ENCODE assay signal across 8 cellular contexts in genomic region chr7:4712371-4713182, GRCh38. TPM values are rescaled to one million over a fixed set of nuclear protein-coding genes. Genes with fewer than 3 reads are reported as not detected.
DNase-seq lines count a peak whose midpoint lies in the region; ATAC-seq, FAIRE-seq and TF ChIP-seq lines count a peak whose summit lies in the region.

No MANE protein-coding gene starts in this region.

- no peaks in the 10 kb centered on the region for H3K27me3 ChIP-seq in SK-N-SH (ENCODE audit: insufficient read depth)

- FAIRE-seq in GM19239 (lab: Jason Lieb, UNC) = no peak

- peak; percentile 32 for DNase-seq in SK-N-SH
- peak; percentile 86 for DNase-seq in NCI-H748 treated with DMSO at 0.1 percent for 48 hours (lab: John Stamatoyannopoulos, UW)
- peak; percentile 69 to 83 for DNase-seq in foreskin fibroblast
- no peak for DNase-seq in G401 (ENCODE audit: low spot score)
- DNase-seq in GM19239 (ENCODE audit: insufficient read length, low spot score) = no peak
- no peak for DNase-seq in dedifferentiated amniotic fluid mesenchymal stem cell (ENCODE audit: extremely low spot score)

- no peak overlapping the region for H3K4me2 ChIP-seq in SK-N-SH

- no peak overlapping the region for H3K27ac ChIP-seq in SK-N-SH (ENCODE audit: low read depth in 2 of 2, low read length in 1 of 2)

- TF ChIP-seq CTCF in SK-N-SH (IDR thresholded peaks at IDR 0.05) = no peak
- TF ChIP-seq CTCF in foreskin fibroblast (IDR thresholded peaks at IDR 0.05; ENCODE audit: low read depth, low read length) = no peak

- H4K20me1 ChIP-seq in SK-N-SH (ENCODE audit: insufficient read depth) = peaks cover 49% of the 10 kb centered on the region

- H3K4me3 ChIP-seq in SK-N-SH (ENCODE audit: low read depth in 2 of 2, low read length in 1 of 2) = no peak overlapping the region
- H3K4me3 ChIP-seq in foreskin fibroblast (ENCODE audit: low read depth in 1 of 2, low read length in 2 of 2) = peak overlapping the region; percentile 9 to 25

- peaks cover 93% of the 10 kb centered on the region for H3K79me2 ChIP-seq in SK-N-SH (ENCODE audit: insufficient read depth)

- in situ Hi-C loops in G401 (cut with HindIII; ENCODE audit: low sequenced_read_pairs) = no loop called here

- H3K9me2 ChIP-seq in SK-N-SH = no peaks in the 10 kb centered on the region

- no peaks in the 10 kb centered on the region for H3K36me3 ChIP-seq in SK-N-SH (replicated peaks in 1 of 2; ENCODE audit: control insufficient read depth in 1 of 2, insufficient read depth in 2 of 2, low read length in 1 of 2)

- CTCF ChIA-PET in SK-N-SH (lab: Yijun Ruan, JAX) = interaction anchor here (0.6 to 0.9 kb wide), 3 partner anchors 13 to 1517 kb away, joined by 3 read pairs; no protein-coding TSS in a partner anchor

- 85% methylated on average over 22 of the region's 22 CpGs for WGBS in SK-N-SH (ENCODE audit: low lambda C conversion rate)

- TF ChIP-seq EP300 in SK-N-SH (IDR thresholded peaks at IDR 0.05; ENCODE audit: borderline replicate concordance in 1 of 2, low read depth in 1 of 2, low read length in 1 of 2) = no peak

- H3F3A ChIP-seq in SK-N-SH (replicated peaks; ENCODE audit: insufficient read depth) = no peaks in the 10 kb centered on the region

- no peak overlapping the region for H3K9ac ChIP-seq in SK-N-SH

- H3K9me3 ChIP-seq in SK-N-SH = no peaks in the 10 kb centered on the region

- no peak for TF ChIP-seq RAD21 in SK-N-SH (IDR thresholded peaks at IDR 0.05; ENCODE audit: low read length)

- H2AFZ ChIP-seq in SK-N-SH (ENCODE audit: low read depth) = no peak overlapping the region

- H3K4me1 ChIP-seq in SK-N-SH (ENCODE audit: control insufficient read depth in 1 of 2, insufficient read depth in 2 of 2, low read depth in 1 of 2, low read length in 1 of 2) = peaks cover 0 to 2% of the 10 kb centered on the region in 2 experiments; a peak in 1 of 4 replicates

- ATAC-seq in SK-N-SH treated with all-trans-retinoic acid at 6 μM for 48 hours (no peak), HG02798 (IDR thresholded peaks at IDR 0.05; ENCODE audit: poor library complexity, unreplicated experiment) (peak; percentile 50)

- POLR2A ChIA-PET in SK-N-SH (lab: Yijun Ruan, JAX) = interaction anchor here (0.6 to 2.2 kb wide), 2 partner anchors 19 to 71 kb away, joined by 3 to 7 read pairs; no protein-coding TSS in a partner anchor

TF ChIP-seq in SK-N-SH, 30 proteins besides CTCF, POLR2A, EP300 and RAD21:
- no peak for TF ChIP-seq GABPA (IDR thresholded peaks at IDR 0.05; ENCODE audit: low read depth)
- no peak for TF ChIP-seq RFX5 (IDR thresholded peaks at IDR 0.05; ENCODE audit: low read length)
- TF ChIP-seq REST (IDR thresholded peaks at IDR 0.05; ENCODE audit: low read depth, low read length) = no peak
- no peak for TF ChIP-seq FOSL2 (IDR thresholded peaks at IDR 0.05; ENCODE audit: borderline replicate concordance, low read depth)
- TF ChIP-seq RCOR1 (IDR thresholded peaks at IDR 0.05; ENCODE audit: low read length) = no peak
- TF ChIP-seq CHD2 (IDR thresholded peaks at IDR 0.05; ENCODE audit: low read length, partially characterized antibody) = no peak
- TF ChIP-seq POLR2AphosphoS5 (IDR thresholded peaks at IDR 0.05; ENCODE audit: low read depth, low read length) = no peak
- TF ChIP-seq FOXJ3 (CRISPR knock-in tag; IDR thresholded peaks at IDR 0.05) = no peak
- no peak for TF ChIP-seq RXRA (IDR thresholded peaks at IDR 0.05; ENCODE audit: borderline replicate concordance, low read depth)
- no peak for TF ChIP-seq PBX3 (IDR thresholded peaks at IDR 0.05)

TF ChIP-seq in SK-N-SH treated with all-trans-retinoic acid at 6 μM for 48 hours, 23 proteins besides CTCF, POLR2A, EP300 and RAD21:
- TF ChIP-seq BACH2 (CRISPR knock-in tag; IDR thresholded peaks at IDR 0.05; ENCODE audit: borderline replicate concordance) (no peak), ZNF565 (CRISPR knock-in tag; conservative IDR thresholded peaks at IDR 0.05; ENCODE audit: low read depth) (no peak)

RNA-seq across cellular contexts. Expression of gene FOXK1, which starts 30.5 kb away (rescaled TPM):
- 3.0 and 4.7 TPM in 2 replicates for polyA plus RNA-seq in SK-N-SH (2012; rRNA removed)
- polyA plus RNA-seq in SK-N-SH (2012; cell fraction: cytosol; rRNA removed) = 2.1 and 3.0 TPM in 2 replicates
- 11.3 and 15.1 TPM in 2 replicates for polyA plus RNA-seq in SK-N-SH (2012; cell fraction: nucleus; rRNA removed)
- 13.4 and 20.8 TPM in 2 replicates for total RNA-seq in G401 (2014; rRNA removed; shearing (Covaris generic))

Comparison
In these comparisons a context has a peak if more than half of its experiments do, and no peak if none do; other contexts are left out.
1. DNase-seq: peak in SK-N-SH (single experiment), NCI-H748 treated with DMSO at 0.1 percent for 48 hours (single experiment) and foreskin fibroblast (2 of 2); none in G401 (single experiment), GM19239 (single experiment) and dedifferentiated amniotic fluid mesenchymal stem cell (single experiment).
2. H3K4me3 ChIP-seq: peak in foreskin fibroblast (2 of 2); none in SK-N-SH (0 of 2).